Comparison of ENCODE assay signal across 16 cellular contexts in the genomic region with DNA sequence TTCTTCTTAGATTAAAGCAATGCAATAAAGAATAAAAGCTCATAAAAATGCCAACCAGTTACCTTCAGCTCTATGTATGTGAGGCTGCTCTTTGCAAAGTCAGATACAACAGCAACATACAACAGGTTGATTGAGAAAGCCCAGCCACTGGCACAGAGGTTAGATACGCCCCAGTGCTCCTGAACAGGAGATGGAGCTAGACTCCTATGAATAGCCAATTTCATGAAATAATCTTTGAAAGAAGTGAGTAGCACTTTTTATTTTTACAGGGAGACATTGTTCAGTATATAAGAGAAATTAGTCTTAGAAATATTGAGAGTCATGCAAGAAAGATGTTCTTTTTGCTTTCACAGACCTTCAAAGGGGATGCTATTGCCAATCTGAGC.
"Had no signal": no experiment of that assay in that cellular context is flagged by ENCODE, and none has a peak within 500 bp of the region (broad histone marks: within the 10 kb centered on the region; RNA-seq: fewer than 3 reads in every experiment).

No MANE protein-coding gene starts in this region.

- H3K4me1 Mint-ChIP-seq: mesothelial cell of epicardium had no signal

- ATAC-seq: esophagus mucosa, pancreas had no signal

- H3K9me3 Mint-ChIP-seq: mesothelial cell of epicardium had no signal

- H3K36me3 ChIP-seq: adrenal gland, pancreas, thoracic aorta, vagina had no signal

- DNase-seq: activated CD4-positive, alpha-beta T cell treated with anti-CD3 and anti-CD28 coated beads, Interleukin-2, amount 50 U/mL, for 1 hour; activated naive CD4-positive, alpha-beta T cell treated with anti-CD3 and anti-CD28 coated beads, Interleukin-2, amount 50 U/mL, for 16 hours; activated T-cell treated with anti-CD3 and anti-CD28 coated beads, Interleukin-2, amount 50 U/mL, for 1 hour; adrenal gland; cerebellar nuclear complex; dermis blood vessel endothelial cell; foreskin fibroblast; pancreas; retina; stimulated activated CD4-positive, alpha-beta T cell treated with anti-CD3 and anti-CD28 coated beads, Interleukin-4, amount 100 ng/mL, for 24 hours had no signal

- H3K4me3 ChIP-seq: adrenal gland, pancreas, thoracic aorta, vagina had no signal

- H3K27me3 ChIP-seq: adrenal gland, pancreas, vagina had no signal

- H3K27ac ChIP-seq: adrenal gland, pancreas, thoracic aorta, vagina had no signal

- H3K4me1 ChIP-seq: adrenal gland, pancreas, vagina had no signal

- H3K4me3 Mint-ChIP-seq: mesothelial cell of epicardium; neural crest cell; stimulated activated naive CD8-positive, alpha-beta T cell treated with anti-CD3 and anti-CD28 coated beads, Interleukin-15, Interleukin-2, amounts not matched to agents 100 ng/mL and 50 ng/mL, for 24 hours had no signal

- H3K36me3 Mint-ChIP-seq: mesothelial cell of epicardium had no signal

- H3K27ac Mint-ChIP-seq: mesothelial cell of epicardium; stimulated activated naive CD8-positive, alpha-beta T cell treated with anti-CD3 and anti-CD28 coated beads, Interleukin-15, Interleukin-2, amounts not matched to agents 100 ng/mL and 50 ng/mL, for 24 hours had no signal

- H3K9me3 ChIP-seq: adrenal gland, pancreas, thoracic aorta, vagina had no signal
